15 cellular contexts compared by ENCODE assay signal in genomic region chr12:105522166-105522825, GRCh38.
DNase-seq lines count a peak whose midpoint lies in the region; ATAC-seq, FAIRE-seq and TF ChIP-seq lines count a peak whose summit lies in the region.
"Had no signal": no experiment of that assay in that cellular context is flagged by ENCODE, and none has a peak within 500 bp of the region (broad histone marks: within the 10 kb centered on the region; RNA-seq: fewer than 3 reads in every experiment).

No MANE protein-coding gene starts in this region.

- no peaks in the 10 kb centered on the region for H3K79me2 ChIP-seq in HepG2 (ENCODE audit: insufficient read depth, low read length)
- no peaks in the 10 kb centered on the region for H3K79me2 ChIP-seq in smooth muscle cell (ENCODE audit: low read depth)

- H4K20me1 ChIP-seq in HepG2 (ENCODE audit: insufficient read depth, low read length) (no peaks in the 10 kb centered on the region), smooth muscle cell (ENCODE audit: low read depth) (no peaks in the 10 kb centered on the region)

- no peak for TF ChIP-seq RAD21 in HepG2 (CRISPR knock-in tag; IDR thresholded peaks at IDR 0.05)

- no peak overlapping the region for H3K9ac ChIP-seq in HepG2 (ENCODE audit: insufficient read depth, low read depth, low read length)
- no peak overlapping the region for H3K9ac ChIP-seq in smooth muscle cell (ENCODE audit: low read depth)

- no peaks in the 10 kb centered on the region for H3F3A ChIP-seq in smooth muscle cell (ENCODE audit: low read depth)

- H3K4me1 ChIP-seq in HepG2 (ENCODE audit: insufficient read depth, low read length) (no peaks in the 10 kb centered on the region), right lobe of liver (no peaks in the 10 kb centered on the region), ascending aorta (peaks cover 0 to 20% of the 10 kb centered on the region in 2 donors), smooth muscle cell (ENCODE audit: low read depth) (peaks cover 9% of the 10 kb centered on the region), adrenal gland (replicated peaks in 1 of 2) (no peaks in the 10 kb centered on the region)
- H3K4me1 ChIP-seq: uterus had no signal

- H3K36me3 ChIP-seq in HepG2 (replicated peaks in 1 of 2; ENCODE audit: control insufficient read depth in 1 of 2, insufficient read depth in 2 of 2, low read length in 2 of 2) (no peaks in the 10 kb centered on the region), right lobe of liver (no peaks in the 10 kb centered on the region), ascending aorta (no peaks in the 10 kb centered on the region), smooth muscle cell (ENCODE audit: low read depth) (no peaks in the 10 kb centered on the region), adrenal gland (replicated peaks in 1 of 2) (no peaks in the 10 kb centered on the region)
- H3K36me3 ChIP-seq: stomach, uterus had no signal

- TF ChIP-seq EP300 in HepG2 (IDR thresholded peaks at IDR 0.05; ENCODE audit: low read depth in 2 of 2, low read length in 2 of 2) (no peak), HepG2 (CRISPR knock-in tag; IDR thresholded peaks at IDR 0.05; ENCODE audit: borderline replicate concordance) (no peak)

- H3K27ac ChIP-seq in HepG2 (ENCODE audit: extremely low read length, insufficient read depth, low read length), result no peak overlapping the region
- H3K27ac ChIP-seq in right lobe of liver, result no peak overlapping the region
- H3K27ac ChIP-seq in ascending aorta, result peak overlapping the region; percentile 52 to 61
- peak overlapping the region; percentile 67 for H3K27ac ChIP-seq in smooth muscle cell (ENCODE audit: low read depth)
- H3K27ac ChIP-seq in adrenal gland, result no peak overlapping the region
- H3K27ac ChIP-seq: stomach had no signal

- H3K4me2 ChIP-seq in HepG2 (ENCODE audit: low read depth, low read length), result no peak overlapping the region
- peak overlapping the region; percentile 70 for H3K4me2 ChIP-seq in smooth muscle cell

- POLR2A ChIA-PET in HepG2 (lab: Yijun Ruan, JAX), result no interaction called here

- BruUV-seq in HepG2 (replicated peaks; lab: Mats Ljungman, UMichigan), result no TSS peak

- CTCF ChIA-PET in HepG2 (lab: Yijun Ruan, JAX; ENCODE audit: low intra/inter-chr PET ratio, low total read pairs), result no interaction called here

- DNase-seq in HepG2 (ENCODE audit: low spot score), result no peak
- DNase-seq in right lobe of liver, result no peak
- DNase-seq in ascending aorta (ENCODE audit: low spot score in 2 of 2), result no peak
- peak; percentile 34 for DNase-seq in fibroblast of villous mesenchyme (ENCODE audit: low read depth)
- DNase-seq in smooth muscle cell (lab: John Stamatoyannopoulos, UW; ENCODE audit: unreplicated experiment), result no peak
- no peak for DNase-seq in adrenal gland
- no peak for DNase-seq in NCI-H1694 treated with DMSO at 0.1 percent for 48 hours (lab: John Stamatoyannopoulos, UW)
- DNase-seq: activated CD4-positive, alpha-beta T cell treated with anti-CD3 and anti-CD28 coated beads for 1 hour; activated naive CD4-positive, alpha-beta T cell treated with Interleukin-2 at 50 U/mL for 16 hours; caudate nucleus; KG1; stomach had no signal

- H2AFZ ChIP-seq in HepG2 (ENCODE audit: low read length) (no peak overlapping the region), smooth muscle cell (ENCODE audit: low read depth) (no peak overlapping the region)

- in situ Hi-C loops in HepG2 (cut with HindIII; ENCODE audit: extremely low pct_ligation_motif_present, low pct_unique_long_range_greater_than_20kb), result no loop called here

- H3K9me3 ChIP-seq in HepG2 (ENCODE audit: low read length) (no peaks in the 10 kb centered on the region), right lobe of liver (no peaks in the 10 kb centered on the region), ascending aorta (no peaks in the 10 kb centered on the region), smooth muscle cell (replicated peaks; ENCODE audit: low read depth) (no peaks in the 10 kb centered on the region), adrenal gland (replicated peaks in 1 of 3) (no peaks in the 10 kb centered on the region)
- H3K9me3 ChIP-seq: uterus had no signal

- H3K27me3 ChIP-seq in HepG2 (ENCODE audit: control insufficient read depth in 1 of 2, insufficient read depth in 2 of 2, low read length in 2 of 2), result no peaks in the 10 kb centered on the region
- H3K27me3 ChIP-seq in right lobe of liver, result no peaks in the 10 kb centered on the region
- no peaks in the 10 kb centered on the region for H3K27me3 ChIP-seq in ascending aorta
- H3K27me3 ChIP-seq in smooth muscle cell (ENCODE audit: low read depth), result no peaks in the 10 kb centered on the region
- no peaks in the 10 kb centered on the region for H3K27me3 ChIP-seq in adrenal gland
- H3K27me3 ChIP-seq: uterus had no signal

- H3K4me3 ChIP-seq in HepG2 (replicated peaks in 1 of 3; ENCODE audit: insufficient read depth in 1 of 3, low read depth in 2 of 3, low read length in 3 of 3), result no peak overlapping the region
- no peak overlapping the region for H3K4me3 ChIP-seq in right lobe of liver
- no peak overlapping the region for H3K4me3 ChIP-seq in ascending aorta
- no peak overlapping the region for H3K4me3 ChIP-seq in fibroblast of villous mesenchyme (ENCODE audit: low read depth, low read length)
- H3K4me3 ChIP-seq in smooth muscle cell, result no peak overlapping the region
- no peak overlapping the region for H3K4me3 ChIP-seq in adrenal gland
- H3K4me3 ChIP-seq: stomach, uterus had no signal

- TF ChIP-seq CTCF in HepG2 (CRISPR knock-in tag; IDR thresholded peaks at IDR 0.05), result no peak
- TF ChIP-seq CTCF in right lobe of liver (IDR thresholded peaks at IDR 0.05), result no peak
- TF ChIP-seq CTCF in ascending aorta (IDR thresholded peaks at IDR 0.05), result no peak
- no peak for TF ChIP-seq CTCF in fibroblast of villous mesenchyme (IDR thresholded peaks at IDR 0.05; ENCODE audit: insufficient read depth, low read depth, low read length)
- no peak for TF ChIP-seq CTCF in smooth muscle cell (IDR thresholded peaks at IDR 0.05; ENCODE audit: borderline replicate concordance, insufficient read depth, poor library complexity, severe bottlenecking)
- no peak for TF ChIP-seq CTCF in adrenal gland (IDR thresholded peaks at IDR 0.05)

- no peak for FAIRE-seq in HepG2 (lab: Jason Lieb, UNC)
- FAIRE-seq: endometrium had no signal

- intact Hi-C loops in HepG2 (cut with micrococcal nuclease; ENCODE audit: unreplicated experiment) (no loop called here), right lobe of liver (cut with DNase I) (no loop called here), ascending aorta (cut with DNase I) (loop anchor here (2.0 to 10.0 kb wide), 2 partner anchors 41 to 623 kb away; no protein-coding TSS in a partner anchor), adrenal gland (cut with DNase I) (no loop called here)

- TF ChIP-seq POLR2A in HepG2 (IDR thresholded peaks at IDR 0.05; ENCODE audit: insufficient read depth in 1 of 2, low read depth in 2 of 2, low read length in 2 of 2) (no peak), right lobe of liver (IDR thresholded peaks at IDR 0.05) (no peak), adrenal gland (IDR thresholded peaks at IDR 0.05) (no peak)

- ATAC-seq in HepG2, result no peak
- no peak for ATAC-seq in right lobe of liver
- no peak for ATAC-seq in GM19324 (IDR thresholded peaks at IDR 0.05; ENCODE audit: low FRiP score, unreplicated experiment)

- 1% methylated on average over 4 of the region's 4 CpGs for WGBS in HepG2 (ENCODE audit: low lambda C conversion rate)
- WGBS in right lobe of liver (ENCODE audit: insufficient coverage, low coverage, low lambda C conversion rate, missing lambda C conversion rate), result 53% methylated on average over 3 of the region's 4 CpGs
- 47% methylated on average over 4 of the region's 4 CpGs for WGBS in smooth muscle cell (ENCODE audit: low lambda C conversion rate)
- 80 to 89% (median 85%) methylated on average over 4 of the region's 4 CpGs for WGBS in adrenal gland, 4 donors

TF ChIP-seq in HepG2, 621 proteins besides CTCF, POLR2A, EP300 and RAD21:
- TF ChIP-seq PAX8 (CRISPR knock-in tag; IDR thresholded peaks at IDR 0.05; ENCODE audit: borderline replicate concordance), result no peak
- peak; percentile 45; the same call in 1 of the 2 replicates for TF ChIP-seq CEBPB (IDR thresholded peaks at IDR 0.05; ENCODE audit: borderline replicate concordance, low read depth, low read length)

Comparison
In these comparisons a context has a peak if more than half of its experiments do, and no peak if none do; other contexts are left out.
1. H3K27ac ChIP-seq: peak in ascending aorta (2 of 2) and smooth muscle cell (single experiment); none in HepG2 (single experiment), right lobe of liver (0 of 3) and adrenal gland (0 of 5).